ENCODE assay signal across 22 cellular contexts in genomic region chr10:9253121-9253520, GRCh38.
DNase-seq lines count a peak whose midpoint lies in the region; ATAC-seq, FAIRE-seq and TF ChIP-seq lines count a peak whose summit lies in the region.
"Had no signal": no experiment of that assay in that cellular context is flagged by ENCODE, and none has a peak within 500 bp of the region (broad histone marks: within the 10 kb centered on the region; RNA-seq: fewer than 3 reads in every experiment).

No MANE protein-coding gene starts in this region.

- H2AFZ ChIP-seq in astrocyte (ENCODE audit: low read depth, low read length), result no peak overlapping the region

- peaks cover 2% of the 10 kb centered on the region for H3K4me1 Mint-ChIP-seq in astrocyte (ENCODE audit: low read depth, unreplicated experiment)
- H3K4me1 Mint-ChIP-seq: activated B cell treated with CpG ODN at 0.5 μM for 24 hours; stimulated activated memory B cell treated with anti-CD40 and anti-IgM and Interleukin-4, amounts not matched to agents 10 μg/mL and 1 μg/mL and 100 μg/mL, for 72 hours had no signal

- no peaks in the 10 kb centered on the region for H3K27me3 Mint-ChIP-seq in astrocyte (ENCODE audit: low read depth, unreplicated experiment)
- H3K27me3 Mint-ChIP-seq: activated B cell treated with CpG ODN at 0.5 μM for 24 hours had no signal

- H3K4me3 ChIP-seq in astrocyte (ENCODE audit: insufficient read depth, low read depth, low read length) (no peak overlapping the region), fibroblast of villous mesenchyme (ENCODE audit: low read depth, low read length) (no peak overlapping the region)
- H3K4me3 ChIP-seq: coronary artery, testis had no signal

- peak; percentile 27 for DNase-seq in ACHN
- peak; percentile 8 for DNase-seq in HT1080 (ENCODE audit: low read depth)
- DNase-seq in astrocyte (ENCODE audit: low read depth), result peak; percentile 18
- DNase-seq in fibroblast of villous mesenchyme (ENCODE audit: low read depth), result peak; percentile 11
- no peak for DNase-seq in DMS153 (lab: John Stamatoyannopoulos, UW)
- no peak for DNase-seq in NK-92 treated with Interleukin-12 subunit alpha and Interleukin-12 subunit beta, amount 100 ng/mL, for 24 hours (lab: John Stamatoyannopoulos, UW)
- DNase-seq: activated B cell treated with CpG ODN at 0.5 μM for 24 hours; activated CD8-positive, alpha-beta T cell treated with anti-CD3 and anti-CD28 coated beads for 36 hours; activated naive CD4-positive, alpha-beta T cell treated with anti-CD3 and anti-CD28 coated beads, Interleukin-2, amount 50 U/mL, for 16 hours; activated T-cell treated with anti-CD3 and anti-CD28 coated beads, Interleukin-2, amount 50 U/mL, for 24 hours; GOT3; left ventricle myocardium superior; NCI-H146; NCI-H748 treated with DMSO at 0.1 percent for 48 hours; right cardiac atrium; testis had no signal

- TF ChIP-seq CTCF in astrocyte (IDR thresholded peaks at IDR 0.05; ENCODE audit: insufficient read depth, low read depth, low read length), result no peak
- TF ChIP-seq CTCF in fibroblast of villous mesenchyme (IDR thresholded peaks at IDR 0.05; ENCODE audit: insufficient read depth, low read depth, low read length), result no peak

- no peak for ATAC-seq in HG02798 (IDR thresholded peaks at IDR 0.05; ENCODE audit: poor library complexity, unreplicated experiment)
- ATAC-seq in GM21447 (IDR thresholded peaks at IDR 0.05; ENCODE audit: unreplicated experiment), result no peak
- ATAC-seq: activated CD8-positive, alpha-beta T cell treated with anti-CD3 and anti-CD28 coated beads for 36 hours; left ventricle myocardium superior; right cardiac atrium; stimulated activated memory B cell treated with anti-CD40 and anti-IgM and Interleukin-4, amounts not matched to agents 10 μg/mL and 1 μg/mL and 100 μg/mL, for 72 hours had no signal

- H3K4me2 ChIP-seq in astrocyte (ENCODE audit: low read length), result no peak overlapping the region

- H3K36me3 ChIP-seq in astrocyte (ENCODE audit: insufficient read depth, low read length), result no peaks in the 10 kb centered on the region
- H3K36me3 ChIP-seq: neutrophil had no signal

- no peak overlapping the region for H3K9ac ChIP-seq in astrocyte (ENCODE audit: low read length)

- in situ Hi-C loops in ACHN (cut with HindIII; ENCODE audit: low pct_ligation_motif_present, low pct_unique_long_range_greater_than_20kb, low sequenced_read_pairs), result no loop called here

- no peaks in the 10 kb centered on the region for H3K9me3 ChIP-seq in astrocyte (ENCODE audit: insufficient read depth, low read depth, low read length)
- H3K9me3 ChIP-seq: neutrophil, testis had no signal

- FAIRE-seq in astrocyte (lab: Jason Lieb, UNC), result no peak
- FAIRE-seq: endometrium had no signal

- no peak overlapping the region for H3K27ac Mint-ChIP-seq in astrocyte (ENCODE audit: unreplicated experiment)
- H3K27ac Mint-ChIP-seq: activated B cell treated with CpG ODN at 0.5 μM for 24 hours; activated CD8-positive, alpha-beta T cell treated with anti-CD3 and anti-CD28 coated beads for 36 hours; activated T-cell treated with anti-CD3 and anti-CD28 coated beads, Interleukin-2, amount 50 U/mL, for 24 hours; stimulated activated memory B cell treated with anti-CD40 and anti-IgM and Interleukin-4, amounts not matched to agents 10 μg/mL and 1 μg/mL and 100 μg/mL, for 72 hours had no signal

- peaks cover 3% of the 10 kb centered on the region for H3K9me3 Mint-ChIP-seq in astrocyte (ENCODE audit: unreplicated experiment)
- H3K9me3 Mint-ChIP-seq: activated B cell treated with CpG ODN at 0.5 μM for 24 hours; activated CD8-positive, alpha-beta T cell treated with anti-CD3 and anti-CD28 coated beads for 36 hours; activated T-cell treated with anti-CD3 and anti-CD28 coated beads, Interleukin-2, amount 50 U/mL, for 24 hours had no signal

- no peaks in the 10 kb centered on the region for H3K79me2 ChIP-seq in astrocyte (ENCODE audit: insufficient read depth, low read length)

- H4K20me1 ChIP-seq in astrocyte (ENCODE audit: insufficient read depth, low read length), result no peaks in the 10 kb centered on the region

- no peaks in the 10 kb centered on the region for H3K27me3 ChIP-seq in astrocyte (ENCODE audit: insufficient read depth, low read length)
- H3K27me3 ChIP-seq: neutrophil, testis had no signal

- peaks cover 9% of the 10 kb centered on the region for H3K4me1 ChIP-seq in astrocyte (ENCODE audit: insufficient read depth, low read length)
- H3K4me1 ChIP-seq: testis had no signal

- H3K4me3 Mint-ChIP-seq in astrocyte (ENCODE audit: unreplicated experiment), result no peak overlapping the region
- H3K4me3 Mint-ChIP-seq: activated B cell treated with CpG ODN at 0.5 μM for 24 hours; activated CD8-positive, alpha-beta T cell treated with anti-CD3 and anti-CD28 coated beads for 36 hours; activated T-cell treated with anti-CD3 and anti-CD28 coated beads, Interleukin-2, amount 50 U/mL, for 24 hours; stimulated activated memory B cell treated with anti-CD40 and anti-IgM and Interleukin-4, amounts not matched to agents 10 μg/mL and 1 μg/mL and 100 μg/mL, for 72 hours had no signal

- no peak overlapping the region for H3K27ac ChIP-seq in astrocyte (ENCODE audit: low read depth, low read length)
- H3K27ac ChIP-seq: coronary artery, neutrophil, testis had no signal

- no peaks in the 10 kb centered on the region for H3K36me3 Mint-ChIP-seq in astrocyte (ENCODE audit: low read depth, unreplicated experiment)
- H3K36me3 Mint-ChIP-seq: stimulated activated memory B cell treated with anti-CD40 and anti-IgM and Interleukin-4, amounts not matched to agents 10 μg/mL and 1 μg/mL and 100 μg/mL, for 72 hours had no signal

Comparison
In these comparisons a context has a peak if more than half of its experiments do, and no peak if none do; other contexts are left out.
1. DNase-seq: peak in ACHN (single experiment), HT1080 (single experiment), astrocyte (single experiment) and fibroblast of villous mesenchyme (single experiment); none in DMS153 (single experiment) and NK-92 treated with Interleukin-12 subunit alpha and Interleukin-12 subunit beta, amount 100 ng/mL, for 24 hours (single experiment).